25 cellular contexts compared by ENCODE assay signal in the genomic region with DNA sequence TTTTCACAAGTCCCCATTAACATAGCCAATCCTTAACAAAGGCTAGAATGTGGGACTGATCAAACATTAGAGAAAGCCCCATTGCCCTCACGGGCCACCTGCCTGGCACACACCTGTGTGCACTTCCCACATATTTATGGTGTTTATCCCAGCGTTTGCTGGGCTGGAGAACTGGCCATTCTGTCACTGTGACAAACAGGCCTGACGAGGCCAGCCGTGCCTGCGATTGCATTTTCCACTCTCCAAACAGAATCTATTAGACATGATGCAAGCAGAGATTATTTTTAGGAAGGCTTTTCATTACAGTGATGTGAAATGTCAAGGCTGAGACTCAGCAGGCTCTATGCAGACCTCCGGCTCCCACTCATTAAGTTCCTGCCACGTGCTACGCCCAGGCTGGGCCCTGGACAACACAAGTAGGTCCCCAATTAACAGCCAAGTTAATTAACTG. TPM values are rescaled to one million over a fixed set of nuclear protein-coding genes. Genes with fewer than 3 reads are reported as not detected.
DNase-seq lines count a peak whose midpoint lies in the region; ATAC-seq and TF ChIP-seq lines count a peak whose summit lies in the region.
"Had no signal": no experiment of that assay in that cellular context is flagged by ENCODE, and none has a peak within 500 bp of the region (broad histone marks: within the 10 kb centered on the region; RNA-seq: fewer than 3 reads in every experiment).

No MANE protein-coding gene starts in this region.

- H3K9me2 ChIP-seq in GM23338 (ENCODE audit: insufficient read depth) (no peaks in the 10 kb centered on the region), SK-N-SH (no peaks in the 10 kb centered on the region), hepatocyte (replicated peaks; ENCODE audit: insufficient read depth) (no peaks in the 10 kb centered on the region)

- peaks cover 5% of the 10 kb centered on the region; the same call in 1 of the 2 replicates for H3K9me3 ChIP-seq in SK-N-SH
- no peaks in the 10 kb centered on the region for H3K9me3 ChIP-seq in mucosa of descending colon
- H3K9me3 ChIP-seq in WERI-Rb-1 (ENCODE audit: severe bottlenecking): no peaks in the 10 kb centered on the region
- no peaks in the 10 kb centered on the region for H3K9me3 ChIP-seq in hepatocyte (ENCODE audit: low read depth)
- H3K9me3 ChIP-seq: heart left ventricle had no signal

- H3K9ac ChIP-seq in SK-N-SH: no peak overlapping the region

- peaks cover 38% of the 10 kb centered on the region for H3K4me1 ChIP-seq in GM23338 (ENCODE audit: insufficient read depth)
- peaks cover 0 to 27% of the 10 kb centered on the region in 2 experiments; a peak in 1 of 4 replicates for H3K4me1 ChIP-seq in SK-N-SH (ENCODE audit: control insufficient read depth in 1 of 2, insufficient read depth in 2 of 2, low read depth in 1 of 2, low read length in 1 of 2)
- H3K4me1 ChIP-seq in mucosa of descending colon (ENCODE audit: low read depth): no peaks in the 10 kb centered on the region
- H3K4me1 ChIP-seq in hepatocyte (ENCODE audit: insufficient read depth): no peaks in the 10 kb centered on the region

- CTCF ChIA-PET in SK-N-SH (lab: Yijun Ruan, JAX): interaction anchor here (1.2 kb wide), 1 partner anchor 41 kb away, joined by 3 read pairs; no protein-coding TSS in a partner anchor

- H3K4me1 Mint-ChIP-seq in GM23338: peaks cover 24% of the 10 kb centered on the region
- H3K4me1 Mint-ChIP-seq: CD14-positive monocyte, T-cell had no signal

- H3K4me3 Mint-ChIP-seq in GM23338: no peak overlapping the region
- H3K4me3 Mint-ChIP-seq: activated T-cell treated with anti-CD3 and anti-CD28 coated beads, Interleukin-2, amount 50 U/mL, for 24 hours; T-cell; type B pancreatic cell had no signal

- peaks cover 63% of the 10 kb centered on the region for H3K9me3 Mint-ChIP-seq in GM23338
- H3K9me3 Mint-ChIP-seq: activated T-cell treated with anti-CD3 and anti-CD28 coated beads, Interleukin-2, amount 50 U/mL, for 24 hours; T-cell; type B pancreatic cell had no signal

- H3K27me3 ChIP-seq in GM23338 (ENCODE audit: insufficient read depth): peaks cover 32% of the 10 kb centered on the region
- H3K27me3 ChIP-seq in SK-N-SH (ENCODE audit: insufficient read depth): no peaks in the 10 kb centered on the region
- H3K27me3 ChIP-seq in WERI-Rb-1 (ENCODE audit: insufficient read depth, low read depth, severe bottlenecking): no peaks in the 10 kb centered on the region
- H3K27me3 ChIP-seq in hepatocyte: peaks cover 45% of the 10 kb centered on the region

- H3K79me2 ChIP-seq in GM23338 (replicated peaks; ENCODE audit: insufficient read depth): no peaks in the 10 kb centered on the region
- H3K79me2 ChIP-seq in SK-N-SH (ENCODE audit: insufficient read depth): no peaks in the 10 kb centered on the region
- H3K79me2 ChIP-seq in hepatocyte: no peaks in the 10 kb centered on the region

- peaks cover 16% of the 10 kb centered on the region for H3K27me3 Mint-ChIP-seq in GM23338 (ENCODE audit: insufficient read depth, low read depth, poor library complexity)

- no peaks in the 10 kb centered on the region for H4K20me1 ChIP-seq in GM23338 (replicated peaks; ENCODE audit: insufficient read depth)
- no peaks in the 10 kb centered on the region for H4K20me1 ChIP-seq in SK-N-SH (ENCODE audit: insufficient read depth)
- no peaks in the 10 kb centered on the region for H4K20me1 ChIP-seq in hepatocyte (ENCODE audit: insufficient read depth, poor library complexity, severe bottlenecking)

- 7% methylated on average over 8 of the region's 8 CpGs for WGBS in SK-N-SH (ENCODE audit: low lambda C conversion rate)
- 62% methylated on average over 8 of the region's 8 CpGs for WGBS in hepatocyte (ENCODE audit: low lambda C conversion rate, missing lambda C conversion rate)

- H3K4me2 ChIP-seq in GM23338: peak overlapping the region; percentile 17
- H3K4me2 ChIP-seq in SK-N-SH: no peak overlapping the region
- H3K4me2 ChIP-seq in hepatocyte: no peak overlapping the region

- H3K27ac ChIP-seq in GM23338 (ENCODE audit: low read depth) (peak overlapping the region; percentile 59; the same call in 1 of the 2 replicates), SK-N-SH (ENCODE audit: low read depth in 2 of 2, low read length in 1 of 2) (peak overlapping the region in 1 of 2 experiments; percentile 20; a peak in 1 of 4 replicates), WERI-Rb-1 (no peak overlapping the region), hepatocyte (no peak overlapping the region)
- H3K27ac ChIP-seq: heart left ventricle, skin epidermis had no signal

- no peak overlapping the region for H3K27ac Mint-ChIP-seq in GM23338
- H3K27ac Mint-ChIP-seq: activated T-cell treated with anti-CD3 and anti-CD28 coated beads, Interleukin-2, amount 50 U/mL, for 24 hours; CD14-positive monocyte; T-cell; type B pancreatic cell had no signal

- H3K36me3 ChIP-seq in GM23338 (ENCODE audit: insufficient read depth) (no peaks in the 10 kb centered on the region), SK-N-SH (replicated peaks in 1 of 2; ENCODE audit: control insufficient read depth in 1 of 2, insufficient read depth in 2 of 2, low read length in 1 of 2) (no peaks in the 10 kb centered on the region), mucosa of descending colon (ENCODE audit: low read depth) (no peaks in the 10 kb centered on the region), WERI-Rb-1 (no peaks in the 10 kb centered on the region), hepatocyte (replicated peaks; ENCODE audit: insufficient read depth, low read depth) (no peaks in the 10 kb centered on the region)
- H3K36me3 ChIP-seq: heart left ventricle had no signal

- H2AFZ ChIP-seq in GM23338 (no peak overlapping the region), SK-N-SH (ENCODE audit: low read depth) (no peak overlapping the region), hepatocyte (no peak overlapping the region)

- intact Hi-C loops in mucosa of descending colon (cut with DNase I, micrococcal nuclease): no loop called here

- 0 out of 2 replicates have a peak, but pooled peaks have one; percentile 9 for TF ChIP-seq RAD21 in SK-N-SH (IDR thresholded peaks at IDR 0.05; ENCODE audit: low read length)

- H3K36me3 Mint-ChIP-seq in GM23338 (ENCODE audit: low read depth): peaks cover 4% of the 10 kb centered on the region; the same call in 2 of the 3 replicates
- H3K36me3 Mint-ChIP-seq: CD14-positive monocyte, T-cell, type B pancreatic cell had no signal

- POLR2A ChIA-PET in SK-N-SH (lab: Yijun Ruan, JAX): no interaction called here

- DNase-seq in GM23338 (ENCODE audit: low spot score) (peak; percentile 31), NCI-H2029 treated with DMSO at 0.1 percent for 48 hours (lab: John Stamatoyannopoulos, UW) (peak; percentile 46), SK-N-SH (peak; percentile 84), mucosa of descending colon (no peak), WERI-Rb-1 (no peak), HuH-7 (ENCODE audit: low spot score) (no peak), 8988T (no peak), hepatocyte (ENCODE audit: low spot score) (no peak)
- DNase-seq: activated CD4-positive, alpha-beta T cell treated with anti-CD3 and anti-CD28 coated beads for 4 hours; activated T-cell treated with anti-CD3 and anti-CD28 coated beads, Interleukin-2, amount 50 U/mL, for 24 hours; effector CD8-positive, alpha-beta T cell; erythroblast; foreskin fibroblast; heart left ventricle; mesenchymal stem cell; NCI-H1048; NCI-H2171; nucleus accumbens; PC-3; T-cell had no signal

- H3F3A ChIP-seq in GM23338 (replicated peaks; ENCODE audit: low read depth) (no peaks in the 10 kb centered on the region), SK-N-SH (replicated peaks; ENCODE audit: insufficient read depth) (no peaks in the 10 kb centered on the region)

- ATAC-seq in GM23338: no peak
- peak; percentile 70 for ATAC-seq in mucosa of descending colon
- ATAC-seq: heart left ventricle, left lobe of liver, PC-3, Right ventricle myocardium inferior, T-cell had no signal

- TF ChIP-seq CTCF in GM23338 (conservative IDR thresholded peaks at IDR 0.05; ENCODE audit: low read depth in 2 of 2) (no peak), SK-N-SH (IDR thresholded peaks at IDR 0.05) (no peak), mucosa of descending colon (IDR thresholded peaks at IDR 0.05) (no peak), WERI-Rb-1 (IDR thresholded peaks at IDR 0.05; ENCODE audit: low read depth, low read length) (no peak), hepatocyte (IDR thresholded peaks at IDR 0.05; ENCODE audit: poor library complexity) (no peak)

- H3K4me3 ChIP-seq in GM23338 (no peak overlapping the region), SK-N-SH (ENCODE audit: low read depth in 2 of 2, low read length in 1 of 2) (no peak overlapping the region), mucosa of descending colon (no peak overlapping the region), WERI-Rb-1 (ENCODE audit: low read depth, low read length) (no peak overlapping the region), hepatocyte (no peak overlapping the region)
- H3K4me3 ChIP-seq: heart left ventricle, skin epidermis had no signal

- peak in 1 of 2 experiments; percentile 73; a peak in 1 of 4 replicates for TF ChIP-seq EP300 in SK-N-SH (IDR thresholded peaks at IDR 0.05; ENCODE audit: borderline replicate concordance in 1 of 2, low read depth in 1 of 2, low read length in 1 of 2)

TF ChIP-seq in GM23338, 12 proteins besides CTCF, POLR2A, EP300 and RAD21 (continues in another document):
- no peak for TF ChIP-seq STAT1 (IDR thresholded peaks at IDR 0.05; ENCODE audit: unreplicated experiment)
- TF ChIP-seq ZNF114 (CRISPR knock-in tag; IDR thresholded peaks at IDR 0.05): no peak

TF ChIP-seq in SK-N-SH, 30 proteins besides CTCF, POLR2A, EP300 and RAD21 (continues in another document):
- TF ChIP-seq RCOR1 (IDR thresholded peaks at IDR 0.05; ENCODE audit: low read length): peak; percentile 48; the same call in 1 of the 2 replicates
- no peak for TF ChIP-seq JUND (IDR thresholded peaks at IDR 0.05)
- no peak for TF ChIP-seq GABPA (IDR thresholded peaks at IDR 0.05; ENCODE audit: low read depth)
- TF ChIP-seq EZH2phosphoT487 (IDR thresholded peaks at IDR 0.05; ENCODE audit: borderline replicate concordance, low read depth): no peak
- TF ChIP-seq NFIC (IDR thresholded peaks at IDR 0.05; ENCODE audit: borderline replicate concordance): no peak
- no peak for TF ChIP-seq SMC3 (IDR thresholded peaks at IDR 0.05; ENCODE audit: low read depth, low read length)
- TF ChIP-seq CHD2 (IDR thresholded peaks at IDR 0.05; ENCODE audit: low read length, partially characterized antibody): no peak
- TF ChIP-seq NRF1 (IDR thresholded peaks at IDR 0.05; ENCODE audit: low read depth, low read length): no peak
- no peak for TF ChIP-seq TAF1 (IDR thresholded peaks at IDR 0.05; ENCODE audit: borderline replicate concordance, low read depth, low read length)

RNA-seq across cellular contexts. Expression of gene PTPRN2, which starts 20.4 kb away (rescaled TPM):
- total RNA-seq in GM23338 (2014; rRNA removed; shearing (Covaris generic)): 3.7 and 4.0 TPM in 2 replicates
- polyA plus RNA-seq in GM23338 (2016; fragmentation: Nextera tagmentation; extraction: Ambion mirVana) (0.87 and 1.4 TPM in 2 replicates), SK-N-SH (2012; rRNA removed) (3.9 and 4.0 TPM in 2 replicates), hepatocyte (2.0 and 3.3 TPM in 2 replicates)
- polyA plus RNA-seq in SK-N-SH (2012; cell fraction: cytosol; rRNA removed): 3.0 and 4.1 TPM in 2 replicates
- 4.5 and 5.5 TPM in 2 replicates for polyA plus RNA-seq in SK-N-SH (2012; cell fraction: nucleus; rRNA removed)
- total RNA-seq in mucosa of descending colon (10 to 100 TPM; 12.5 to 28.0 (median 26.2) TPM), hepatocyte (1.8 and 2.1 TPM in 2 replicates)

Comparison
In these comparisons a context has a peak if more than half of its experiments do, and no peak if none do; other contexts are left out.
1. DNase-seq: peak in GM23338 (single experiment), NCI-H2029 treated with DMSO at 0.1 percent for 48 hours (single experiment) and SK-N-SH (single experiment); none in mucosa of descending colon (0 of 3), WERI-Rb-1 (single experiment), HuH-7 (single experiment), 8988T (single experiment) and hepatocyte (single experiment).